Comparison of ENCODE assay signal across 8 cellular contexts in the genomic region with DNA sequence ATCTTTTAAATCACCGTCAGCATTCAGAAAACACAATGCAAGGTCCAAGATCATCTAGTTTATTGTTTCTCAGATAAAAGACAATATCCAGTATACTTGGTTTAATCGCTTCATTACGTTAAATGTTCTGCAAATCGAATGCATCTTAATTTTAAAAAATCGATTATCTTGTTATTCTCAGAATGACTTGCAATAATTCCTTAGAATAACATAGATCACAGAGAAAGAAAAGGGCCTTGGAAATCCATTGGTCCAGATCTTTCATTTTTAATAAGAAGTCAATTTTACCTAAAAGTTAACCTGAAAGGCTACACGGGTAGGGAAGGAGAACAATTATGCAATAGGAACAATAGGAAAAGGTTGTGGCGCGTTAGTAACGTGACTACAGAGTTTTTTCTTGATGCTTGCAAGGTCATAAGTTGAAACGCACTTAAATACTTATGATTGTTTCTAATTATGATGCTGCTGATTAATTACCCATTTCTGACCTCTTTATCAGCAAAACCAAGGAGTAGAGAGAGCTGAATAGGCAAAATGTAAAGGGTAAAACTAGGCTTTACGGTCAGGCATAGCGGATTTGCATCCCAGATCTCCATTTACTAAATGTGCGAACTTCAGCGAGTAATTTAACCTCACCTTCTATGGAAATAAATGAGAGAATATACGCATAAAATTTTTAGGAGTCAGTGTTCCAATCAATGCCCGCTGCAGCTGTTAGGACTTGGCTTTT. TPM values are rescaled to one million over a fixed set of nuclear protein-coding genes. Genes with fewer than 3 reads are reported as not detected.
DNase-seq lines count a peak whose midpoint lies in the region; ATAC-seq and TF ChIP-seq lines count a peak whose summit lies in the region.

No MANE protein-coding gene starts in this region.

- H3K27me3 Mint-ChIP-seq in CD4-positive, alpha-beta memory T cell: no peaks in the 10 kb centered on the region

- H2AFZ ChIP-seq in MM.1S (ENCODE audit: low read length) (peak overlapping the region; percentile 74), neuronal stem cell (ENCODE audit: low read length) (peak overlapping the region; percentile 74)

- H3K4me2 ChIP-seq in MM.1S (ENCODE audit: low read depth, low read length) (peak overlapping the region; percentile 59), neuronal stem cell (ENCODE audit: insufficient read depth, low read length, poor library complexity, severe bottlenecking) (peak overlapping the region; percentile 59)

- peaks cover 22% of the 10 kb centered on the region for H3K79me2 ChIP-seq in MM.1S (ENCODE audit: low read length)

- H4K8ac ChIP-seq in neuronal stem cell (ENCODE audit: low read depth, low read length): no peak overlapping the region

- no peaks in the 10 kb centered on the region for H3K36me3 ChIP-seq in CD4-positive, alpha-beta memory T cell (ENCODE audit: insufficient read depth, low read length)
- H3K36me3 ChIP-seq in MM.1S (replicated peaks; ENCODE audit: insufficient read depth, low read length) (no peaks in the 10 kb centered on the region), neuronal stem cell (replicated peaks in 1 of 2; ENCODE audit: control insufficient read depth in 2 of 2, insufficient read depth in 2 of 2, low read length in 2 of 2) (no peaks in the 10 kb centered on the region)
- no peaks in the 10 kb centered on the region for H3K36me3 ChIP-seq in effector memory CD4-positive, alpha-beta T cell (ENCODE audit: control insufficient read depth, insufficient read depth, low read length)

- H3K79me1 ChIP-seq in neuronal stem cell (ENCODE audit: low read depth, low read length): peaks cover 3% of the 10 kb centered on the region

- peaks cover 3 to 12% of the 10 kb centered on the region in 2 donors for H3K36me3 Mint-ChIP-seq in CD4-positive, alpha-beta memory T cell

- no peaks in the 10 kb centered on the region for H3K9me2 ChIP-seq in MM.1S (replicated peaks; ENCODE audit: insufficient read depth, low read length)

- no peaks in the 10 kb centered on the region for H3K9me3 ChIP-seq in CD4-positive, alpha-beta memory T cell (ENCODE audit: control insufficient read depth in 1 of 2, low read length in 2 of 2)
- no peaks in the 10 kb centered on the region for H3K9me3 ChIP-seq in MM.1S (replicated peaks; ENCODE audit: insufficient read depth, low read length)
- no peaks in the 10 kb centered on the region for H3K9me3 ChIP-seq in effector memory CD4-positive, alpha-beta T cell (ENCODE audit: control insufficient read depth, low read length)
- H3K9me3 ChIP-seq in neuronal stem cell (replicated peaks in 1 of 2; ENCODE audit: control insufficient read depth in 2 of 2, insufficient read depth in 1 of 2, low read depth in 1 of 2, low read length in 2 of 2): no peaks in the 10 kb centered on the region

- H3K27me3 ChIP-seq in CD4-positive, alpha-beta memory T cell (ENCODE audit: insufficient read depth, low read length): no peaks in the 10 kb centered on the region
- H3K27me3 ChIP-seq in MM.1S (replicated peaks; ENCODE audit: insufficient read depth, low read length) (no peaks in the 10 kb centered on the region), neuronal stem cell (ENCODE audit: control insufficient read depth in 3 of 3, insufficient read depth in 3 of 3, low read depth in 1 of 3, low read length in 3 of 3) (no peaks in the 10 kb centered on the region)
- H3K27me3 ChIP-seq in effector memory CD4-positive, alpha-beta T cell (replicated peaks; ENCODE audit: control insufficient read depth, insufficient read depth, low read length, poor library complexity, severe bottlenecking): no peaks in the 10 kb centered on the region

- H2BK120ac ChIP-seq in neuronal stem cell (ENCODE audit: low read depth, low read length): no peak overlapping the region

- peaks cover 18% of the 10 kb centered on the region for H3F3A ChIP-seq in MM.1S (ENCODE audit: insufficient read depth, low read length)

- POLR2A ChIA-PET in CD4-positive, alpha-beta memory T cell (lab: Charles Lee; ENCODE audit: partially characterized antibody): interaction anchor here (1.0 kb wide), 3 partner anchors 11 to 96 kb away, joined by 3 to 7 read pairs (median 5); no protein-coding TSS in a partner anchor

- H2BK5ac ChIP-seq in neuronal stem cell (ENCODE audit: low read length): no peak overlapping the region

- no peaks in the 10 kb centered on the region for H3K9me3 Mint-ChIP-seq in CD4-positive, alpha-beta memory T cell

- no peak overlapping the region for H3K14ac ChIP-seq in neuronal stem cell (ENCODE audit: low read length)

- peak overlapping the region; percentile 67 to 69 for H3K4me3 ChIP-seq in CD4-positive, alpha-beta memory T cell (ENCODE audit: low read length in 2 of 2)
- H3K4me3 ChIP-seq in MM.1S (ENCODE audit: low read length) (peak overlapping the region; percentile 70), neuronal stem cell (ENCODE audit: low read length in 2 of 2) (peak overlapping the region; percentile 69 to 78)
- H3K4me3 ChIP-seq in effector memory CD4-positive, alpha-beta T cell (ENCODE audit: insufficient read depth, low read depth, low read length, poor library complexity, severe bottlenecking): peak overlapping the region; percentile 39

- H3K27ac ChIP-seq in CD4-positive, alpha-beta memory T cell (ENCODE audit: low read depth, low read length): peak overlapping the region; percentile 88
- H3K27ac ChIP-seq in MM.1S (ENCODE audit: low read length) (peak overlapping the region; percentile 3; the same call in 1 of the 2 replicates), neuronal stem cell (replicated peaks; ENCODE audit: low read length) (no peak overlapping the region)
- H3K27ac ChIP-seq in effector memory CD4-positive, alpha-beta T cell (ENCODE audit: insufficient read depth, low read length, poor library complexity, severe bottlenecking): peak overlapping the region; percentile 60

- no peak for TF ChIP-seq CTCF in MM.1S (IDR thresholded peaks at IDR 0.05; ENCODE audit: low read length)

- peak overlapping the region; percentile 91 to 99 (median 97) for H3K27ac Mint-ChIP-seq in CD4-positive, alpha-beta memory T cell

- ATAC-seq in HG03521 (IDR thresholded peaks at IDR 0.05; ENCODE audit: unreplicated experiment) (no peak), HG03378 (IDR thresholded peaks at IDR 0.05; ENCODE audit: unreplicated experiment) (no peak)

- peak overlapping the region; percentile 95 to 100 (median 98) for H3K4me3 Mint-ChIP-seq in CD4-positive, alpha-beta memory T cell

- no peak overlapping the region for H2BK12ac ChIP-seq in neuronal stem cell (ENCODE audit: low read length)

- peak overlapping the region; percentile 61 for H3K9ac ChIP-seq in MM.1S (ENCODE audit: low read length)
- no peak overlapping the region for H3K9ac ChIP-seq in neuronal stem cell (ENCODE audit: low read depth, low read length, poor library complexity)

- DNase-seq in CD4-positive, alpha-beta memory T cell: no peak
- peak; percentile 9 for DNase-seq in MM.1S
- no peak for DNase-seq in effector memory CD4-positive, alpha-beta T cell
- no peak for DNase-seq in neuronal stem cell (ENCODE audit: low spot score)
- no peak for DNase-seq in AG20443 (ENCODE audit: low spot score)
- no peak for DNase-seq in NCI-H1694 (lab: John Stamatoyannopoulos, UW)

- peaks cover 37% of the 10 kb centered on the region for H3K4me1 ChIP-seq in CD4-positive, alpha-beta memory T cell (ENCODE audit: insufficient read depth, low read length)
- H3K4me1 ChIP-seq in MM.1S (ENCODE audit: low read length) (peaks cover 15% of the 10 kb centered on the region), neuronal stem cell (ENCODE audit: control insufficient read depth in 2 of 2, insufficient read depth in 1 of 2, low read depth in 1 of 2, low read length in 2 of 2) (peaks cover 3 to 7% of the 10 kb centered on the region in 2 donors)
- no peaks in the 10 kb centered on the region for H3K4me1 ChIP-seq in effector memory CD4-positive, alpha-beta T cell (ENCODE audit: control insufficient read depth, insufficient read depth, low read length, poor library complexity, severe bottlenecking)

- H3K4ac ChIP-seq in neuronal stem cell (ENCODE audit: low read length): no peak overlapping the region

- no peaks in the 10 kb centered on the region for H4K20me1 ChIP-seq in MM.1S (ENCODE audit: insufficient read depth, low read length)

- no peak overlapping the region for H2AK5ac ChIP-seq in neuronal stem cell (ENCODE audit: low read depth, low read length)

- CTCF ChIA-PET in CD4-positive, alpha-beta memory T cell (lab: Charles Lee; ENCODE audit: partially characterized antibody): no interaction called here

- no peak overlapping the region for H3K18ac ChIP-seq in neuronal stem cell (ENCODE audit: low read length)

- intact Hi-C loops in CD4-positive, alpha-beta memory T cell (cut with micrococcal nuclease): loop anchor here (1.0 to 10.0 kb wide), 5 partner anchors 39 to 465 kb away; a partner anchor contains a TSS

- H3K4me1 Mint-ChIP-seq in CD4-positive, alpha-beta memory T cell: peaks cover 36 to 76% (median 59%) of the 10 kb centered on the region in 4 donors

- no CpG with 5 or more reads among the region's 16 CpGs for WGBS in neuronal stem cell (ENCODE audit: extremely low coverage in 2 of 2, insufficient read length in 2 of 2, insufficient replicate concordance in 1 of 2), 2 donors

- H3K23ac ChIP-seq in neuronal stem cell (ENCODE audit: low read depth, low read length, poor library complexity): no peak overlapping the region

- H2BK15ac ChIP-seq in neuronal stem cell (ENCODE audit: low read length): no peak overlapping the region

- H4K91ac ChIP-seq in neuronal stem cell (ENCODE audit: low read depth, low read length, poor library complexity): no peak overlapping the region

RNA-seq across cellular contexts. Expression of a gene that starts 0.8 kb away (rescaled TPM):
- 10 to 100 TPM; 16.7 to 18.4 TPM for total RNA-seq in CD4-positive, alpha-beta memory T cell
- 10 to 100 TPM in 1 of 2 donors, 1 to 10 TPM in 1; 7.0 to 11.4 TPM for polyA plus RNA-seq in CD4-positive, alpha-beta memory T cell
- 8.0 TPM for polyA plus RNA-seq in neuronal stem cell (2013, experiment 1 of 2)
- polyA plus RNA-seq in neuronal stem cell (2013, experiment 2 of 2): 8.6 TPM

RNA-seq across cellular contexts. Expression of a gene that starts 4.9 kb away (rescaled TPM):
- 100 to 1,000 TPM; 278 to 289 TPM for total RNA-seq in CD4-positive, alpha-beta memory T cell
- 100 to 1,000 TPM; 445 to 559 TPM for polyA plus RNA-seq in CD4-positive, alpha-beta memory T cell
- polyA plus RNA-seq in neuronal stem cell (2013, experiment 1 of 2): 383 TPM
- 390 TPM for polyA plus RNA-seq in neuronal stem cell (2013, experiment 2 of 2)
